In the genomic region with DNA sequence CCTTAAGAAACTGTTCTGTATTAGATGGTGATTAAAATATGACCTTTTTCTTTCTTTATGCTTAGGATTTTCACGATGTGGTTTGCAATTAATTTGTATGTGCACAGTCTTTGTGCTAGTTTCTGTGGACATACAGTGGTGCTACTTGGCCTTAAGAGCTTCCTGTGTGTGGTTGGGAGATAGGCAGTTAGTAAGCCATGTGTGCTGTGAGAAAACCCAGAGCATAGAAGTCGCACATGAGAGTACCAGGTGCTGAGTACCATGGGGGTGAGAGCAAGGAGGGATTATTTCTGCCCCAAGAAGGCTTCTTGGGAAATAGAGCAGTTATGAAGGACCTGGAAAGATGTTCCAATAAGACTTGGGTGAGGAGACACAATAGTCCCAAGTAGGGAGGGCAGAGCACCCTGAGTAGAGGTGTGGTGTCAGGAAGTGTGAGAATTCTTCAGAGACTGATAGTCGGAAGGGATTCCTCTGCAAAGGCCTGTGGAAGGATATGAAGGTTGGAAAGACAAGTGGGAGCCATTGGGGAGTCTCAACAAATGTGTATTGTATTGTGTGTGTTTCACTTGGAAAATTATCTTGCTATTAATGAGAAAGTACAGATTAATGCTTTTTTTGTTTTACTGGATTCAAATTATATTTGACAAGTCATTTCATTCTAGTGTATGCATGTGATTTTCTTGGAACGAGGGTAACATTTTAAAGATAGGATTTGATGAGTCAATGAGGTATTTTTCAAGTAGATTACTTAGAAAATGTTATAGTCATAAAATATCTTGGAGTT, we compare ENCODE assay signal across 8 cellular contexts.
DNase-seq lines count a peak whose midpoint lies in the region; ATAC-seq and TF ChIP-seq lines count a peak whose summit lies in the region.

No MANE protein-coding gene starts in this region.

- TF ChIP-seq CTCF in astrocyte of the spinal cord (IDR thresholded peaks at IDR 0.05; ENCODE audit: low read depth, low read length): no peak

- in situ Hi-C loops in astrocyte of the spinal cord (cut with HindIII; ENCODE audit: low sequenced_read_pairs): no loop called here

- DNase-seq in GF-D8 (lab: John Stamatoyannopoulos, UW) (peak; percentile 84), astrocyte of the spinal cord (ENCODE audit: low read depth, low spot score) (peak; percentile 76), skeletal muscle cell (ENCODE audit: low read depth) (peak; percentile 48), NCI-H2227 treated with DMSO at 0.1 percent for 48 hours (lab: John Stamatoyannopoulos, UW) (no peak), NCI-H2196 (lab: John Stamatoyannopoulos, UW; ENCODE audit: unreplicated experiment) (no peak)
- no peak for DNase-seq in effector CD8-positive, alpha-beta T cell (lab: John Stamatoyannopoulos, UW)

- peak; percentile 94 for ATAC-seq in GM21381 (IDR thresholded peaks at IDR 0.05; ENCODE audit: unreplicated experiment)
- ATAC-seq in HG03558 (IDR thresholded peaks at IDR 0.05; ENCODE audit: extremely low read depth, unreplicated experiment): peak; percentile 91

- H3K4me3 ChIP-seq in astrocyte of the spinal cord (ENCODE audit: low read depth, low read length) (no peak overlapping the region), skeletal muscle cell (ENCODE audit: low read depth, low read length) (no peak overlapping the region)

Comparison
In these comparisons a context has a peak if more than half of its experiments do, and no peak if none do; other contexts are left out.
1. DNase-seq: peak in GF-D8 (single experiment), astrocyte of the spinal cord (single experiment) and skeletal muscle cell (single experiment); none in effector CD8-positive, alpha-beta T cell (single experiment), NCI-H2227 treated with DMSO at 0.1 percent for 48 hours (single experiment) and NCI-H2196 (single experiment).